In the genomic region with DNA sequence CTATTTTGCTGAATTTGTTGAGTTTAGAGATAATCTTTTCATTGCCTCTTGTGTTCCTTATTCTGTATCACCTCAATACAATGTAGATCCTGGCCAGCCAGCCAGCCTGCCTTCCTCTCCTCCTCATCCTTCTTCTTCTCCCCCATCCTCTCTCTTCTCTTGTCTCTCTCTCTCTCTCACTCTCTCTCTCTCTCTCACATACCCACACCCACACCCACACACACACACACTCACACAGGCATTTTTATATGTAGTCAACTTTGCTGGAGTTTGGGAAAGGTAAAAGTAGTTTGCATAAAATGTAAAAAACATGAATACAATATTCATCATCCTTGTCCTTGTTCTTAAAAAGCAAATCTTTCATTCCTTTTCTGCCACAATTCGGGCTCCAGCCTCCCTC, we compare ENCODE assay signal across 9 cellular contexts.
DNase-seq lines count a peak whose midpoint lies in the region; ATAC-seq and TF ChIP-seq lines count a peak whose summit lies in the region.
"Had no signal": no experiment of that assay in that cellular context is flagged by ENCODE, and none has a peak within 500 bp of the region (broad histone marks: within the 10 kb centered on the region; RNA-seq: fewer than 3 reads in every experiment).

No MANE protein-coding gene starts in this region.

- intact Hi-C loops in ovary (cut with DNase I), result no loop called here

- no peaks in the 10 kb centered on the region for H3K36me3 ChIP-seq in BLaER1 treated with 17β-estradiol and CSF1 and Interleukin-3, amounts not matched to agents 10 nM and 100 nM
- H3K36me3 ChIP-seq in MM.1S (replicated peaks; ENCODE audit: insufficient read depth, low read length), result no peaks in the 10 kb centered on the region
- no peaks in the 10 kb centered on the region for H3K36me3 ChIP-seq in fibroblast of lung (ENCODE audit: control insufficient read depth, insufficient read depth, low read length)
- no peaks in the 10 kb centered on the region for H3K36me3 ChIP-seq in ovary
- H3K36me3 ChIP-seq: HAP-1 had no signal

- no peaks in the 10 kb centered on the region for H3F3A ChIP-seq in MM.1S (ENCODE audit: insufficient read depth, low read length)

- H4K20me1 ChIP-seq in BLaER1 treated with 17β-estradiol and CSF1 and Interleukin-3, amounts not matched to agents 10 nM and 100 nM, result no peaks in the 10 kb centered on the region
- no peaks in the 10 kb centered on the region for H4K20me1 ChIP-seq in MM.1S (ENCODE audit: insufficient read depth, low read length)
- no peaks in the 10 kb centered on the region for H4K20me1 ChIP-seq in fibroblast of lung (ENCODE audit: control insufficient read depth, extremely low read depth, insufficient read depth, low read length)

- H3K4me2 ChIP-seq in BLaER1 treated with 17β-estradiol and CSF1 and Interleukin-3, amounts not matched to agents 10 nM and 100 nM, result peak overlapping the region in 10 of 11 experiments; percentile 19 to 83 (median 62); a peak in 17 of 22 replicates
- H3K4me2 ChIP-seq in MM.1S (ENCODE audit: low read depth, low read length), result peak overlapping the region; percentile 43; the same call in 1 of the 2 replicates
- peak overlapping the region; percentile 75 for H3K4me2 ChIP-seq in fibroblast of lung (ENCODE audit: extremely low read depth, insufficient read depth, low read length)

- H3K9me3 ChIP-seq in BLaER1 treated with 17β-estradiol and CSF1 and Interleukin-3, amounts not matched to agents 10 nM and 100 nM (replicated peaks in 1 of 11), result no peaks in the 10 kb centered on the region
- H3K9me3 ChIP-seq in MM.1S (replicated peaks; ENCODE audit: insufficient read depth, low read length) (no peaks in the 10 kb centered on the region), fibroblast of lung (ENCODE audit: control insufficient read depth, insufficient read depth, low read depth, low read length) (no peaks in the 10 kb centered on the region), ovary (no peaks in the 10 kb centered on the region)
- H3K9me3 ChIP-seq: HAP-1 had no signal

- TF ChIP-seq CTCF in MM.1S (IDR thresholded peaks at IDR 0.05; ENCODE audit: low read length) (no peak), fibroblast of lung (conservative IDR thresholded peaks at IDR 0.05 in 1 of 2, IDR thresholded peaks at IDR 0.05 in 1 of 2; ENCODE audit: low read depth in 1 of 2, low read length in 2 of 2) (no peak), ovary (IDR thresholded peaks at IDR 0.05) (no peak)

- no peaks in the 10 kb centered on the region for H3K27me3 ChIP-seq in BLaER1 treated with 17β-estradiol and CSF1 and Interleukin-3, amounts not matched to agents 10 nM and 100 nM
- no peaks in the 10 kb centered on the region for H3K27me3 ChIP-seq in MM.1S (replicated peaks; ENCODE audit: insufficient read depth, low read length)
- no peaks in the 10 kb centered on the region for H3K27me3 ChIP-seq in fibroblast of lung (ENCODE audit: control insufficient read depth, insufficient read depth, low read length)
- no peaks in the 10 kb centered on the region for H3K27me3 ChIP-seq in ovary

- peaks cover 8 to 71% (median 37%) of the 10 kb centered on the region in 10 experiments; a peak in 19 of 20 replicates for H3K4me1 ChIP-seq in BLaER1 treated with 17β-estradiol and CSF1 and Interleukin-3, amounts not matched to agents 10 nM and 100 nM
- H3K4me1 ChIP-seq in MM.1S (ENCODE audit: low read length) (peaks cover 20% of the 10 kb centered on the region), fibroblast of lung (ENCODE audit: control insufficient read depth, extremely low read depth, insufficient read depth, low read length) (no peaks in the 10 kb centered on the region), ovary (ENCODE audit: insufficient read depth) (peaks cover 3% of the 10 kb centered on the region)

- ATAC-seq in HG03457 (IDR thresholded peaks at IDR 0.05; ENCODE audit: unreplicated experiment), result no peak

- H3K9me2 ChIP-seq in MM.1S (replicated peaks; ENCODE audit: insufficient read depth, low read length), result no peaks in the 10 kb centered on the region

- DNase-seq in MM.1S (no peak), fibroblast of lung (ENCODE audit: low read depth in 2 of 2) (no peak), ovary (no peak), foreskin melanocyte (no peak), H4 (ENCODE audit: low spot score) (no peak), NCI-H146 treated with DMSO at 0.1 percent for 48 hours (lab: John Stamatoyannopoulos, UW; ENCODE audit: unreplicated experiment) (no peak)

- 11 to 50% (median 28%) methylated on average over 1 of the region's 1 CpG for WGBS in ovary, 3 donors

- peak overlapping the region in 6 of 11 experiments; percentile 19 to 75 (median 62); a peak in 8 of 22 replicates for H3K9ac ChIP-seq in BLaER1 treated with 17β-estradiol and CSF1 and Interleukin-3, amounts not matched to agents 10 nM and 100 nM
- H3K9ac ChIP-seq in MM.1S (ENCODE audit: low read length) (no peak overlapping the region), fibroblast of lung (ENCODE audit: insufficient read depth, low read length) (peak overlapping the region; percentile 21)

- peak overlapping the region in 9 of 11 experiments; percentile 27 to 88 (median 71); a peak in 15 of 22 replicates for H3K27ac ChIP-seq in BLaER1 treated with 17β-estradiol and CSF1 and Interleukin-3, amounts not matched to agents 10 nM and 100 nM
- H3K27ac ChIP-seq in MM.1S (ENCODE audit: low read length) (no peak overlapping the region), fibroblast of lung (ENCODE audit: insufficient read depth, low read length) (peak overlapping the region; percentile 70), ovary (peak overlapping the region in 1 of 2 donors; percentile 80)

- no peak for TF ChIP-seq POLR2A in ovary (IDR thresholded peaks at IDR 0.05)

- peak overlapping the region in 4 of 10 experiments; percentile 20 to 35 (median 28); a peak in 7 of 20 replicates for H3K4me3 ChIP-seq in BLaER1 treated with 17β-estradiol and CSF1 and Interleukin-3, amounts not matched to agents 10 nM and 100 nM
- H3K4me3 ChIP-seq in MM.1S (ENCODE audit: low read length) (no peak overlapping the region), fibroblast of lung (replicated peaks in 1 of 4; ENCODE audit: control extremely low read depth in 1 of 4, insufficient read depth in 1 of 4, low read depth in 3 of 4, low read length in 4 of 4) (peak overlapping the region in 2 of 4 experiments; percentile 39 to 57), ovary (peak overlapping the region; percentile 25)
- H3K4me3 ChIP-seq: HAP-1 had no signal

- H3K79me2 ChIP-seq in MM.1S (ENCODE audit: low read length) (no peaks in the 10 kb centered on the region), fibroblast of lung (ENCODE audit: control insufficient read depth, insufficient read depth, low read length) (no peaks in the 10 kb centered on the region)

- no peak for TF ChIP-seq EP300 in ovary (IDR thresholded peaks at IDR 0.05)

- H2AFZ ChIP-seq in MM.1S (ENCODE audit: low read length), result peak overlapping the region; percentile 62
- H2AFZ ChIP-seq in fibroblast of lung (ENCODE audit: low read length), result peak overlapping the region; percentile 68
